ENCODE assay signal across 17 cellular contexts in genomic region chr16:75552951-75553350, GRCh38. TPM values are rescaled to one million over a fixed set of nuclear protein-coding genes. Genes with fewer than 3 reads are reported as not detected.
"Had no signal": no experiment of that assay in that cellular context is flagged by ENCODE, and none has a peak within 500 bp of the region (broad histone marks: within the 10 kb centered on the region; RNA-seq: fewer than 3 reads in every experiment).

No MANE protein-coding gene starts in this region.

- H3K27ac ChIP-seq: colonic mucosa, epithelial cell of prostate, lower lobe of right lung, neutrophil, parathyroid adenoma, SK-N-MC, transverse colon, vagina had no signal

- H3K9me3 ChIP-seq: colonic mucosa, lower lobe of right lung, neutrophil, transverse colon, vagina had no signal

- DNase-seq: activated CD4-positive, alpha-beta T cell treated with anti-CD3 and anti-CD28 coated beads, Interleukin-2, amount 50 U/mL, for 48 hours; activated naive CD4-positive, alpha-beta T cell treated with Interleukin-2 at 50 U/mL for 16 hours; colonic mucosa; effector CD8-positive, alpha-beta T cell; lower lobe of right lung; naive B cell; stimulated activated CD4-positive, alpha-beta T cell treated with anti-CD3 and anti-CD28 coated beads, Interleukin-4, amount 100 ng/mL, for 4 hours; stimulated activated CD8-positive, alpha-beta memory T cell treated with anti-CD3 and anti-CD28 coated beads, Interleukin-4, amount 100 ng/mL, for 48 hours; stimulated activated naive CD4-positive, alpha-beta T cell treated with Interleukin-2 at 50 U/mL for 16 hours; transverse colon had no signal

- H3K4me3 Mint-ChIP-seq: activated T-helper 17 cell treated with anti-CD3 and anti-CD28 coated beads, Interleukin-2, amount 50 U/mL, for 72 hours had no signal

- ATAC-seq: activated T-helper 17 cell treated with anti-CD3 and anti-CD28 coated beads, Interleukin-2, amount 50 U/mL, for 72 hours; lower lobe of right lung had no signal

- H3K36me3 ChIP-seq: colonic mucosa, lower lobe of right lung, neutrophil, transverse colon, vagina had no signal

- H3K27me3 Mint-ChIP-seq: activated T-helper 17 cell treated with anti-CD3 and anti-CD28 coated beads, Interleukin-2, amount 50 U/mL, for 72 hours had no signal

- H3K4me1 ChIP-seq: colonic mucosa, parathyroid adenoma had no signal

- H3K9me3 Mint-ChIP-seq: activated T-helper 17 cell treated with anti-CD3 and anti-CD28 coated beads, Interleukin-2, amount 50 U/mL, for 72 hours; naive B cell had no signal

- H3K27me3 ChIP-seq: colonic mucosa, transverse colon, vagina had no signal

- H3K27ac Mint-ChIP-seq: activated T-helper 17 cell treated with anti-CD3 and anti-CD28 coated beads, Interleukin-2, amount 50 U/mL, for 72 hours; naive B cell had no signal

- H3K36me3 Mint-ChIP-seq: naive B cell had no signal

- H3K4me3 ChIP-seq: colonic mucosa, lower lobe of right lung, SK-N-MC, transverse colon, vagina had no signal

RNA-seq across cellular contexts. Expression of gene CHST5, which starts 17.0 kb away (rescaled TPM):
- total RNA-seq: activated T-helper 17 cell treated with anti-CD3 and anti-CD28 coated beads, Interleukin-2, amount 50 U/mL, for 72 hours; vagina had no signal

RNA-seq across cellular contexts. Expression of gene CHST6, which starts 57.7 kb away (rescaled TPM):
- total RNA-seq: activated T-helper 17 cell treated with anti-CD3 and anti-CD28 coated beads, Interleukin-2, amount 50 U/mL, for 72 hours; mononuclear cell had no signal
